ENCODE assay signal across 1 cellular context in genomic region chr19:41930926-41931592, GRCh38.
TF ChIP-seq lines count a peak whose summit lies in the region.

No MANE protein-coding gene starts in this region.

TF ChIP-seq in GM12878, 131 proteins besides CTCF, POLR2A, EP300 and RAD21:
- TF ChIP-seq DPF2 (IDR thresholded peaks at IDR 0.05) (peak; percentile 90), RB1 (IDR thresholded peaks at IDR 0.05; ENCODE audit: borderline replicate concordance) (no peak)
